8 cellular contexts compared by ENCODE assay signal in genomic region chr10:84139126-84140035, GRCh38. TPM values are rescaled to one million over a fixed set of nuclear protein-coding genes. Genes with fewer than 3 reads are reported as not detected.
DNase-seq lines count a peak whose midpoint lies in the region; ATAC-seq lines count a peak whose summit lies in the region.

TSS of gene GHITM (plus strand) at chr10:84139509. CDS start at chr10:84141501, 1,992 bp downstream.

- ATAC-seq in GM19468 (IDR thresholded peaks at IDR 0.05; ENCODE audit: extremely low read depth, unreplicated experiment) (peak; percentile 97), memory B cell (ENCODE audit: low read depth) (peak; percentile 94)
- ATAC-seq in effector memory CD8-positive, alpha-beta T cell (replicated peaks): peak; percentile 87

- H3K4me1 Mint-ChIP-seq in effector memory CD8-positive, alpha-beta T cell (ENCODE audit: low read depth in 2 of 2): peaks cover 12 to 22% of the 10 kb centered on the region in 2 donors
- H3K4me1 Mint-ChIP-seq in memory B cell: peaks cover 23% of the 10 kb centered on the region

- H3K27ac Mint-ChIP-seq in effector memory CD8-positive, alpha-beta T cell: peak within 1 kb of the TSS; percentile 98
- peak within 1 kb of the TSS; percentile 98 for H3K27ac Mint-ChIP-seq in memory B cell

- H3K36me3 Mint-ChIP-seq in effector memory CD8-positive, alpha-beta T cell (ENCODE audit: insufficient read depth): peaks cover 56% of the 10 kb centered on the region
- H3K36me3 Mint-ChIP-seq in memory B cell: peaks cover 8% of the 10 kb centered on the region

- DNase-seq in COLO668 (lab: John Stamatoyannopoulos, UW; ENCODE audit: unreplicated experiment) (peak; percentile 93), HT-29 (ENCODE audit: low spot score) (peak; percentile 97), NOMO-1 (lab: John Stamatoyannopoulos, UW; ENCODE audit: unreplicated experiment in 2 of 2) (peak; percentile 97 to 98), memory B cell (ENCODE audit: low spot score in 2 of 2) (peak; percentile 99 to 100)
- peak; percentile 98 to 99 for DNase-seq in activated CD8-positive, alpha-beta memory T cell treated with anti-CD3 and anti-CD28 coated beads for 4 hours (ENCODE audit: low read depth in 2 of 2)
- peak; percentile 100 for DNase-seq in effector memory CD8-positive, alpha-beta T cell
- DNase-seq in stimulated activated CD8-positive, alpha-beta memory T cell treated with anti-CD3 and anti-CD28 coated beads, Interleukin-12 subunit alpha, Interleukin-12 subunit beta, amount 100 ng/mL, for 4 hours (ENCODE audit: low read depth): peak; percentile 98

- H3K4me3 Mint-ChIP-seq in effector memory CD8-positive, alpha-beta T cell: peak within 1 kb of the TSS; percentile 86 to 90
- peak within 1 kb of the TSS; percentile 72 for H3K4me3 Mint-ChIP-seq in memory B cell

- no peaks in the 10 kb centered on the region for H3K27me3 Mint-ChIP-seq in effector memory CD8-positive, alpha-beta T cell
- no peaks in the 10 kb centered on the region for H3K27me3 Mint-ChIP-seq in memory B cell

- no peaks in the 10 kb centered on the region for H3K9me3 Mint-ChIP-seq in effector memory CD8-positive, alpha-beta T cell
- H3K9me3 Mint-ChIP-seq in memory B cell: no peaks in the 10 kb centered on the region

RNA-seq across cellular contexts. Expression of gene GHITM, which starts in this region (rescaled TPM):
- total RNA-seq in HT-29 (2014; rRNA removed; shearing (Covaris generic)): 195 and 196 TPM in 2 replicates

Comparison
In these comparisons a context has a peak if more than half of its experiments do, and no peak if none do; other contexts are left out.
1. Peak in every context shown above with its lines: DNase-seq and ATAC-seq.